In the genomic region with DNA sequence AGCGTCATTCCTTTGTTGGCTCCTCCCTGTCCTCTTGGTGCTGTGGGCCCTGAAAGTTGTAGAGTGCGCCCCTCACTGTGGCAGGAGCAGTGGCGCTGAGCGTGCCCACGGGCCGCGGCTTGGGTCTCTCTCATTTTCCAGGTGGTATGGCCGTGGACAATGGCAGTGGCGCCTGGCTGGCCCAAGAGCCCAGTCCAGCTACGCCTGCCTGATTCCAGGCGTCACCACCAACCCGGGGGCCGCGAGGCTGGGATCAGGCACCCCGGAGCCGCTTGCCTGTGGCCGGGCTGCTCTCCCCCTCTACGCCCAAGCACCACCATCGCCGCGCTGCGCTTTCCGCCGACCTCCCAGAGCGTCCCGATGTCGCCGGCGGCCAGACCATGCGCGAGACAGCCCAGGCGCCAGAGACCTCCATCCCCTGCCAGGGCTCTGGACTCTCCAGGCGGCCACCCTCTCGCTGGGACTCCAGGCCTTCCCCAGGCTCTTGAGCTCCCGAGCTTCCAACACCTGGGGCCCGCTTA, we compare ENCODE assay signal across 1 cellular context.
TF ChIP-seq lines count a peak whose summit lies in the region.

No MANE protein-coding gene starts in this region.

TF ChIP-seq in GM12878, 131 proteins besides CTCF, POLR2A, EP300 and RAD21 (continued from another document):
- TF ChIP-seq, protein P1, sequence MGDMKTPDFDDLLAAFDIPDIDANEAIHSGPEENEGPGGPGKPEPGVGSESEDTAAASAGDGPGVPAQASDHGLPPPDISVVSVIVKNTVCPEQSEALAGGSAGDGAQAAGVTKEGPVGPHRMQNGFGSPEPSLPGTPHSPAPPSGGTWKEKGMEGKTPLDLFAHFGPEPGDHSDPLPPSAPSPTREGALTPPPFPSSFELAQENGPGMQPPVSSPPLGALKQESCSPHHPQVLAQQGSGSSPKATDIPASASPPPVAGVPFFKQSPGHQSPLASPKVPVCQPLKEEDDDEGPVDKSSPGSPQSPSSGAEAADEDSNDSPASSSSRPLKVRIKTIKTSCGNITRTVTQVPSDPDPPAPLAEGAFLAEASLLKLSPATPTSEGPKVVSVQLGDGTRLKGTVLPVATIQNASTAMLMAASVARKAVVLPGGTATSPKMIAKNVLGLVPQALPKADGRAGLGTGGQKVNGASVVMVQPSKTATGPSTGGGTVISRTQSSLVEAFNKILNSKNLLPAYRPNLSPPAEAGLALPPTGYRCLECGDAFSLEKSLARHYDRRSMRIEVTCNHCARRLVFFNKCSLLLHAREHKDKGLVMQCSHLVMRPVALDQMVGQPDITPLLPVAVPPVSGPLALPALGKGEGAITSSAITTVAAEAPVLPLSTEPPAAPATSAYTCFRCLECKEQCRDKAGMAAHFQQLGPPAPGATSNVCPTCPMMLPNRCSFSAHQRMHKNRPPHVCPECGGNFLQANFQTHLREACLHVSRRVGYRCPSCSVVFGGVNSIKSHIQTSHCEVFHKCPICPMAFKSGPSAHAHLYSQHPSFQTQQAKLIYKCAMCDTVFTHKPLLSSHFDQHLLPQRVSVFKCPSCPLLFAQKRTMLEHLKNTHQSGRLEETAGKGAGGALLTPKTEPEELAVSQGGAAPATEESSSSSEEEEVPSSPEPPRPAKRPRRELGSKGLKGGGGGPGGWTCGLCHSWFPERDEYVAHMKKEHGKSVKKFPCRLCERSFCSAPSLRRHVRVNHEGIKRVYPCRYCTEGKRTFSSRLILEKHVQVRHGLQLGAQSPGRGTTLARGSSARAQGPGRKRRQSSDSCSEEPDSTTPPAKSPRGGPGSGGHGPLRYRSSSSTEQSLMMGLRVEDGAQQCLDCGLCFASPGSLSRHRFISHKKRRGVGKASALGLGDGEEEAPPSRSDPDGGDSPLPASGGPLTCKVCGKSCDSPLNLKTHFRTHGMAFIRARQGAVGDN (IDR thresholded peaks at IDR 0.05), result peak; percentile 43; the same call in 1 of the 2 replicates
- TF ChIP-seq KLF5 (IDR thresholded peaks at IDR 0.05; ENCODE audit: partially characterized antibody) (peak; percentile 24), HDAC2 (IDR thresholded peaks at IDR 0.05) (peak; percentile 19; the same call in 1 of the 2 replicates), POU2F2 (IDR thresholded peaks at IDR 0.05; ENCODE audit: borderline replicate concordance, low read depth, low read length) (peak; percentile 4; the same call in 1 of the 3 replicates), POLR2AphosphoS5 (IDR thresholded peaks at IDR 0.05; ENCODE audit: low read length) (0 out of 2 replicates have a peak, but pooled peaks have one; percentile 14), ZNF217 (IDR thresholded peaks at IDR 0.05) (0 out of 2 replicates have a peak, but pooled peaks have one; percentile 20), BACH1 (IDR thresholded peaks at IDR 0.05; ENCODE audit: borderline replicate concordance) (peak; percentile 60), HDAC6 (IDR thresholded peaks at IDR 0.05; ENCODE audit: unreplicated experiment) (peak; percentile 72), GATAD2B (conservative IDR thresholded peaks at IDR 0.05; ENCODE audit: low read depth) (peak; percentile 76)
TF ChIP-seq in GM12878: peak in this region for 13; not testable (repeated sequence) for 118.
